In genomic region chr14:24197066-24197465, GRCh38 we compare ENCODE assay signal across 2 cellular contexts.
TF ChIP-seq lines count a peak whose summit lies in the region.

No MANE protein-coding gene starts in this region.

TF ChIP-seq in SK-N-SH, 30 proteins besides CTCF, POLR2A, EP300 and RAD21 (continued from another document):
- TF ChIP-seq REST (IDR thresholded peaks at IDR 0.05; ENCODE audit: low read depth, low read length), result no peak
- TF ChIP-seq SIN3A (IDR thresholded peaks at IDR 0.05; ENCODE audit: borderline replicate concordance, low read depth, low read length), result no peak
- no peak for TF ChIP-seq IRF3 (IDR thresholded peaks at IDR 0.05; ENCODE audit: low read depth, low read length)
- TF ChIP-seq FOXJ3 (CRISPR knock-in tag; IDR thresholded peaks at IDR 0.05), result no peak
- no peak for TF ChIP-seq RFX5 (IDR thresholded peaks at IDR 0.05; ENCODE audit: low read length)
- TF ChIP-seq EZH2phosphoT487 (IDR thresholded peaks at IDR 0.05; ENCODE audit: borderline replicate concordance, low read depth), result no peak

TF ChIP-seq in SK-N-SH treated with all-trans-retinoic acid at 6 μM for 48 hours, 23 proteins besides CTCF, POLR2A, EP300 and RAD21:
- TF ChIP-seq CSRNP3 (CRISPR knock-in tag; IDR thresholded peaks at IDR 0.05), result no peak
- no peak for TF ChIP-seq ZNF565 (CRISPR knock-in tag; conservative IDR thresholded peaks at IDR 0.05; ENCODE audit: low read depth)
